ENCODE assay signal across 8 cellular contexts in genomic region chr11:112085822-112086421, GRCh38. TPM values are rescaled to one million over a fixed set of nuclear protein-coding genes. Genes with fewer than 3 reads are reported as not detected.
DNase-seq lines count a peak whose midpoint lies in the region; ATAC-seq and TF ChIP-seq lines count a peak whose summit lies in the region.

No MANE protein-coding gene starts in this region.

- H3K27ac Mint-ChIP-seq in naive thymus-derived CD4-positive, alpha-beta T cell, result peak overlapping the region; percentile 92 to 99 (median 96)
- H3K27ac Mint-ChIP-seq in type B pancreatic cell, result peak overlapping the region; percentile 91

- peaks cover 83% of the 10 kb centered on the region for H3K36me3 ChIP-seq in DND-41 (ENCODE audit: insufficient read depth, low read length)
- peaks cover 0 to 52% (median 8%) of the 10 kb centered on the region in 3 experiments for H3K36me3 ChIP-seq in naive thymus-derived CD4-positive, alpha-beta T cell (ENCODE audit: control insufficient read depth in 2 of 3, insufficient read depth in 3 of 3, low read length in 3 of 3)

- TF ChIP-seq CTCF in DND-41 (IDR thresholded peaks at IDR 0.05; ENCODE audit: borderline replicate concordance, extremely low read depth, low read length, poor library complexity, severe bottlenecking), result no peak
- no peak for TF ChIP-seq CTCF in type B pancreatic cell (conservative IDR thresholded peaks at IDR 0.05)

- peaks cover 56% of the 10 kb centered on the region for H3K79me2 ChIP-seq in DND-41 (ENCODE audit: insufficient read depth, low read length)

- no peaks in the 10 kb centered on the region for H3K27me3 ChIP-seq in DND-41 (ENCODE audit: insufficient read depth, low read length, poor library complexity)
- H3K27me3 ChIP-seq in naive thymus-derived CD4-positive, alpha-beta T cell (ENCODE audit: control insufficient read depth in 2 of 2, insufficient read depth in 2 of 2, low read length in 2 of 2), result no peaks in the 10 kb centered on the region

- intact Hi-C loops in naive thymus-derived CD4-positive, alpha-beta T cell (cut with micrococcal nuclease), result loop anchor here (1.0 to 10.0 kb wide), 13 partner anchors 12 to 1686 kb away; partner anchors contain the start of genes ALG9 (in 2 of the 2), CFAP68 (in 2 of the 2), DLAT (in 2 of the 2) and FDXACB1 (in 2 of the 2)

- peaks cover 44% of the 10 kb centered on the region for H3K4me1 ChIP-seq in DND-41 (ENCODE audit: insufficient read depth, low read length)
- H3K4me1 ChIP-seq in naive thymus-derived CD4-positive, alpha-beta T cell (ENCODE audit: control insufficient read depth in 2 of 2, insufficient read depth in 2 of 2, low read length in 2 of 2), result peaks cover 21 to 23% of the 10 kb centered on the region in 2 donors

- peak overlapping the region; percentile 90 for H2AFZ ChIP-seq in DND-41 (ENCODE audit: low read depth, low read length)

- H3K9me3 Mint-ChIP-seq in naive thymus-derived CD4-positive, alpha-beta T cell, result peaks cover 0 to 5% (median 0%) of the 10 kb centered on the region in 11 donors
- H3K9me3 Mint-ChIP-seq in type B pancreatic cell, result no peaks in the 10 kb centered on the region

- no peaks in the 10 kb centered on the region for H3K9me3 ChIP-seq in DND-41 (ENCODE audit: insufficient read depth, low read length, severe bottlenecking)
- H3K9me3 ChIP-seq in naive thymus-derived CD4-positive, alpha-beta T cell (ENCODE audit: control insufficient read depth in 2 of 3, low read length in 3 of 3), result no peaks in the 10 kb centered on the region

- peak overlapping the region; percentile 82 for H3K9ac ChIP-seq in DND-41 (ENCODE audit: low read depth, low read length)

- ATAC-seq in DND-41 (ENCODE audit: insufficient read depth, low read depth), result peak; percentile 46
- ATAC-seq in GM21360 (IDR thresholded peaks at IDR 0.05; ENCODE audit: unreplicated experiment), result peak; percentile 29
- peak; percentile 17 for ATAC-seq in HG03575 (IDR thresholded peaks at IDR 0.05; ENCODE audit: extremely low read depth, insufficient number of reproducible peaks, low FRiP score, unreplicated experiment)
- ATAC-seq in naive thymus-derived CD4-positive, alpha-beta T cell, result peak; percentile 32

- POLR2A ChIA-PET in naive thymus-derived CD4-positive, alpha-beta T cell (lab: Charles Lee), result interaction anchor here (0.9 to 3.7 kb wide), 12 partner anchors 8 to 1228 kb away, joined by 3 to 25 read pairs (median 5); partner anchors contain the start of genes CFAP68, DLAT, NKAPD1 and PIH1D2

- DNase-seq in DND-41, result peak; percentile 40
- DNase-seq in activated CD4-positive, CD25-positive, alpha-beta regulatory T cell treated with anti-CD3 and anti-CD28 coated beads, Interleukin-2, amount 50 U/mL, for 72 hours, result peak; percentile 47
- DNase-seq in epithelial cell of prostate (ENCODE audit: low read depth, low spot score), result no peak
- no peak for DNase-seq in naive thymus-derived CD4-positive, alpha-beta T cell
- DNase-seq in type B pancreatic cell (ENCODE audit: extremely low spot score, unreplicated experiment), result no peak
- no peak for DNase-seq in SK-N-DZ (ENCODE audit: low spot score)

- CTCF ChIA-PET in naive thymus-derived CD4-positive, alpha-beta T cell (lab: Charles Lee), result interaction anchor here (1.0 kb wide), 1 partner anchor 202 kb away, joined by 3 read pairs; no protein-coding TSS in a partner anchor

- H4K20me1 ChIP-seq in DND-41 (ENCODE audit: insufficient read depth, low read length), result no peaks in the 10 kb centered on the region

- H3K27ac ChIP-seq in DND-41 (ENCODE audit: low read length), result peak overlapping the region; percentile 93
- H3K27ac ChIP-seq in epithelial cell of prostate, result peak overlapping the region; percentile 44
- peak overlapping the region; percentile 76 for H3K27ac ChIP-seq in naive thymus-derived CD4-positive, alpha-beta T cell (ENCODE audit: low read depth, low read length)

- H3K4me3 Mint-ChIP-seq in naive thymus-derived CD4-positive, alpha-beta T cell, result peak overlapping the region; percentile 90 to 100 (median 98)
- H3K4me3 Mint-ChIP-seq in type B pancreatic cell, result peak overlapping the region; percentile 99

- peaks cover 40 to 64% (median 58%) of the 10 kb centered on the region in 7 donors for H3K4me1 Mint-ChIP-seq in naive thymus-derived CD4-positive, alpha-beta T cell
- H3K4me1 Mint-ChIP-seq in type B pancreatic cell (ENCODE audit: unreplicated experiment), result peaks cover 26% of the 10 kb centered on the region

- H3K36me3 Mint-ChIP-seq in naive thymus-derived CD4-positive, alpha-beta T cell, result peaks cover 14 to 57% (median 37%) of the 10 kb centered on the region in 5 donors
- peaks cover 53% of the 10 kb centered on the region for H3K36me3 Mint-ChIP-seq in type B pancreatic cell

- peaks cover 0 to 2% (median 0%) of the 10 kb centered on the region in 5 donors for H3K27me3 Mint-ChIP-seq in naive thymus-derived CD4-positive, alpha-beta T cell
- H3K27me3 Mint-ChIP-seq in type B pancreatic cell, result no peaks in the 10 kb centered on the region

- peak overlapping the region; percentile 72 to 93 for H3K4me3 ChIP-seq in DND-41 (ENCODE audit: low read depth in 1 of 2, low read length in 2 of 2)
- peak overlapping the region; percentile 99 for H3K4me3 ChIP-seq in naive thymus-derived CD4-positive, alpha-beta T cell (ENCODE audit: low read length)

- H3K4me2 ChIP-seq in DND-41 (ENCODE audit: insufficient read depth, low read length), result peak overlapping the region; percentile 89

RNA-seq across cellular contexts. Expression of gene TIMM8B, which starts 0.6 kb away (rescaled TPM):
- 10 to 100 TPM; 15.5 to 61.1 (median 24.3) TPM for total RNA-seq in naive thymus-derived CD4-positive, alpha-beta T cell
- polyA plus RNA-seq in naive thymus-derived CD4-positive, alpha-beta T cell, result 10 to 100 TPM; 42.6 to 71.4 TPM
- 80.0 and 84.9 TPM in 2 replicates for total RNA-seq in type B pancreatic cell (ENCODE audit: low replicate concordance)
- 29.9 and 43.2 TPM in 2 replicates for polyA plus RNA-seq in SK-N-DZ (2014; cell fraction: cytosol; rRNA removed)
- polyA plus RNA-seq in SK-N-DZ (2014; cell fraction: nucleus; rRNA removed), result 45.6 and 58.3 TPM in 2 replicates

RNA-seq across cellular contexts. Expression of gene SDHD, which starts 0.8 kb away (rescaled TPM):
- 10 to 100 TPM; 39.6 to 84.4 (median 65.8) TPM for total RNA-seq in naive thymus-derived CD4-positive, alpha-beta T cell
- polyA plus RNA-seq in naive thymus-derived CD4-positive, alpha-beta T cell, result 100 to 1,000 TPM; 188 to 211 TPM
- total RNA-seq in type B pancreatic cell (ENCODE audit: low replicate concordance), result 67.9 and 97.2 TPM in 2 replicates
- polyA plus RNA-seq in SK-N-DZ (2014; cell fraction: cytosol; rRNA removed), result 57.8 and 63.2 TPM in 2 replicates
- polyA plus RNA-seq in SK-N-DZ (2014; cell fraction: nucleus; rRNA removed), result 32.9 and 35.5 TPM in 2 replicates

RNA-seq across cellular contexts. Expression of gene NKAPD1, which starts 11.8 kb away (rescaled TPM):
- 10 to 100 TPM; 12.4 to 22.9 (median 19.7) TPM for total RNA-seq in naive thymus-derived CD4-positive, alpha-beta T cell
- 10 to 100 TPM in 1 of 2 donors, 1 to 10 TPM in 1; 9.2 to 10.9 TPM for polyA plus RNA-seq in naive thymus-derived CD4-positive, alpha-beta T cell
- 27.4 and 31.2 TPM in 2 replicates for total RNA-seq in type B pancreatic cell (ENCODE audit: low replicate concordance)
- 16.6 and 18.8 TPM in 2 replicates for polyA plus RNA-seq in SK-N-DZ (2014; cell fraction: cytosol; rRNA removed)
- 9.9 and 12.8 TPM in 2 replicates for polyA plus RNA-seq in SK-N-DZ (2014; cell fraction: nucleus; rRNA removed)

RNA-seq across cellular contexts. Expression of gene PIH1D2, which starts 12.1 kb away (rescaled TPM):
- under 1 TPM in 4 of 5 experiments, not detected in 1; 0.32 to 0.57 (median 0.44) TPM for total RNA-seq in naive thymus-derived CD4-positive, alpha-beta T cell
- not detected for polyA plus RNA-seq in naive thymus-derived CD4-positive, alpha-beta T cell
- total RNA-seq in type B pancreatic cell (ENCODE audit: low replicate concordance), result 3.1 and 5.5 TPM in 2 replicates
- 1.1 and 3.4 TPM in 2 replicates for polyA plus RNA-seq in SK-N-DZ (2014; cell fraction: cytosol; rRNA removed)
- 2.7 and 5.8 TPM in 2 replicates for polyA plus RNA-seq in SK-N-DZ (2014; cell fraction: nucleus; rRNA removed)

Comparison
In these comparisons a context has a peak if more than half of its experiments do, and no peak if none do; other contexts are left out.
1. DNase-seq: peak in DND-41 (single experiment) and activated CD4-positive, CD25-positive, alpha-beta regulatory T cell treated with anti-CD3 and anti-CD28 coated beads, Interleukin-2, amount 50 U/mL, for 72 hours (single experiment); none in epithelial cell of prostate (single experiment), naive thymus-derived CD4-positive, alpha-beta T cell (0 of 9), type B pancreatic cell (single experiment) and SK-N-DZ (single experiment).
2. Peak in every context shown above with its lines, with median percentiles within 50 percentile points of each other: ATAC-seq and H3K27ac ChIP-seq.